ENCODE assay signal across 8 cellular contexts in genomic region chr17:27354051-27354490, GRCh38.
DNase-seq lines count a peak whose midpoint lies in the region; ATAC-seq and TF ChIP-seq lines count a peak whose summit lies in the region.

No MANE protein-coding gene starts in this region.

- H3K4me3 ChIP-seq in DOHH2 (ENCODE audit: low read length) = peak overlapping the region; percentile 84
- H3K4me3 ChIP-seq in Karpas-422 (ENCODE audit: low read length) = peak overlapping the region; percentile 96
- H3K4me3 ChIP-seq in effector memory CD4-positive, alpha-beta T cell (ENCODE audit: insufficient read depth, low read depth, low read length, poor library complexity, severe bottlenecking) = peak overlapping the region; percentile 53
- peak overlapping the region; percentile 77 for H3K4me3 ChIP-seq in neuron (ENCODE audit: low read length)

- H3K27me3 ChIP-seq in DOHH2 (ENCODE audit: control insufficient read depth, low read length) (no peaks in the 10 kb centered on the region), Karpas-422 (ENCODE audit: low read length) (no peaks in the 10 kb centered on the region), neuron (ENCODE audit: insufficient read depth, low read length) (peaks cover 3% of the 10 kb centered on the region)
- H3K27me3 ChIP-seq in effector memory CD4-positive, alpha-beta T cell (replicated peaks; ENCODE audit: control insufficient read depth, insufficient read depth, low read length, poor library complexity, severe bottlenecking) = no peaks in the 10 kb centered on the region

- peaks cover 17% of the 10 kb centered on the region for H3F3A ChIP-seq in DOHH2 (ENCODE audit: control insufficient read depth, insufficient read depth)

- H3K9me2 ChIP-seq in DOHH2 (replicated peaks; ENCODE audit: control insufficient read depth, low read length) (no peaks in the 10 kb centered on the region), Karpas-422 (replicated peaks; ENCODE audit: insufficient read depth, low read length) (no peaks in the 10 kb centered on the region)

- no peaks in the 10 kb centered on the region for H4K20me1 ChIP-seq in DOHH2 (ENCODE audit: control insufficient read depth, insufficient read depth, low read depth, low read length)
- H4K20me1 ChIP-seq in Karpas-422 (ENCODE audit: insufficient read depth, low read depth, low read length) = no peaks in the 10 kb centered on the region; the same call in 1 of the 2 replicates

- peaks cover 23% of the 10 kb centered on the region for H3K4me1 ChIP-seq in DOHH2 (ENCODE audit: control insufficient read depth, low read length)
- peaks cover 21% of the 10 kb centered on the region for H3K4me1 ChIP-seq in Karpas-422 (ENCODE audit: low read length)
- peaks cover 15% of the 10 kb centered on the region for H3K4me1 ChIP-seq in effector memory CD4-positive, alpha-beta T cell (ENCODE audit: control insufficient read depth, insufficient read depth, low read length, poor library complexity, severe bottlenecking)
- peaks cover 9% of the 10 kb centered on the region for H3K4me1 ChIP-seq in neuron (ENCODE audit: insufficient read depth, low read length)

- peak overlapping the region; percentile 91 for H3K9ac ChIP-seq in Karpas-422 (ENCODE audit: low read length)

- H2AFZ ChIP-seq in Karpas-422 (ENCODE audit: low read length) (peak overlapping the region; percentile 97), neuron (ENCODE audit: low read depth, low read length) (peak overlapping the region; percentile 59)

- H3K36me3 ChIP-seq in DOHH2 (ENCODE audit: control insufficient read depth, low read length) (no peaks in the 10 kb centered on the region), Karpas-422 (ENCODE audit: insufficient read depth, low read length) (no peaks in the 10 kb centered on the region), neuron (ENCODE audit: insufficient read depth, low read length) (peaks cover 6% of the 10 kb centered on the region)
- no peaks in the 10 kb centered on the region for H3K36me3 ChIP-seq in effector memory CD4-positive, alpha-beta T cell (ENCODE audit: control insufficient read depth, insufficient read depth, low read length)

- H3K79me2 ChIP-seq in DOHH2 (ENCODE audit: control insufficient read depth, low read length) (peaks cover 15% of the 10 kb centered on the region), Karpas-422 (ENCODE audit: low read length) (no peaks in the 10 kb centered on the region)

- H3K27ac ChIP-seq in DOHH2 (ENCODE audit: low read depth, low read length) (no peak overlapping the region), Karpas-422 (ENCODE audit: low read length) (no peak overlapping the region)
- H3K27ac ChIP-seq in effector memory CD4-positive, alpha-beta T cell (ENCODE audit: insufficient read depth, low read length, poor library complexity, severe bottlenecking) = peak overlapping the region; percentile 52

- TF ChIP-seq CTCF in DOHH2 (IDR thresholded peaks at IDR 0.05; ENCODE audit: low read depth, low read length, poor library complexity, severe bottlenecking) = no peak
- no peak for TF ChIP-seq CTCF in omental fat pad (IDR thresholded peaks at IDR 0.05)

- H3K9me3 ChIP-seq in DOHH2 (ENCODE audit: control insufficient read depth, insufficient read depth, low read length) (no peaks in the 10 kb centered on the region), Karpas-422 (ENCODE audit: low read length) (no peaks in the 10 kb centered on the region), neuron (ENCODE audit: low read length) (peaks cover 3% of the 10 kb centered on the region)
- H3K9me3 ChIP-seq in effector memory CD4-positive, alpha-beta T cell (ENCODE audit: control insufficient read depth, low read length) = no peaks in the 10 kb centered on the region

- H3K4me2 ChIP-seq in DOHH2 (ENCODE audit: low read length) (peak overlapping the region; percentile 87), Karpas-422 (ENCODE audit: low read depth, low read length, poor library complexity, severe bottlenecking) (peak overlapping the region; percentile 90)

- DNase-seq in Karpas-422 = no peak
- no peak for DNase-seq in effector memory CD4-positive, alpha-beta T cell
- DNase-seq in omental fat pad (ENCODE audit: low spot score) = no peak
- DNase-seq in NK-92 treated with Interleukin-12 subunit alpha and Interleukin-12 subunit beta, amount 100 ng/mL, for 24 hours (lab: John Stamatoyannopoulos, UW) = no peak

- ATAC-seq in omental fat pad (ENCODE audit: low FRiP score) (no peak), GM19397 (IDR thresholded peaks at IDR 0.05; ENCODE audit: unreplicated experiment) (no peak), HG03095 (IDR thresholded peaks at IDR 0.05; ENCODE audit: unreplicated experiment) (no peak)
